ENCODE assay signal across 8 cellular contexts in the genomic region with DNA sequence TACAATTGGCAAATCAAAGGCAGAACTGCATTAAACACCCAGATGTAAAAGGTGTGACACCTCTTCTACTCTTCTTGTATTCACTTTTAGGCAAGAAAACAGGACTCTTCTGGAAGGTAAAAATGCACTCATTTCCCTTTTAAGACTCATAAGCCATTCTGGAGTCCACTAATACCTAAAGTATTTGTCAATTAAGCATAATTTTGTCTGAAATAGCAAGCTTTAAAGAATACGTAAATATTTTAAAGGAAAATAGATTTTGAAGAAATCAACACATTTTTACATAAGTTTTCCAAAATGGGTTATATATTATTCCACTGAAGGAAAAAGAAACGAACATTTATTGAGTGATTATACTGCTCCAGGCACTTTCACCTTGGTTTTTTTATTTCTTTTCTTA.
"Had no signal": no experiment of that assay in that cellular context is flagged by ENCODE, and none has a peak within 500 bp of the region (broad histone marks: within the 10 kb centered on the region; RNA-seq: fewer than 3 reads in every experiment).

No MANE protein-coding gene starts in this region.

- ATAC-seq: GM23338 had no signal

- DNase-seq: H9, HCEC 1CT, KG1 had no signal

- H3K4me2 ChIP-seq: GM23338 had no signal

- H3K4me3 Mint-ChIP-seq: GM23338, H9, IgD-negative memory B cell had no signal

- H3K27ac ChIP-seq: HL-60 had no signal

- H2AFZ ChIP-seq: GM23338 had no signal

- H3K4me1 Mint-ChIP-seq: IgD-negative memory B cell had no signal

- H3K36me3 Mint-ChIP-seq: IgD-negative memory B cell had no signal

- H3K27me3 Mint-ChIP-seq: IgD-negative memory B cell had no signal

- H3K4me3 ChIP-seq: GM23338 had no signal

- H3K9me3 Mint-ChIP-seq: GM23338, H9 had no signal

- H3K27ac Mint-ChIP-seq: GM23338, H9, IgD-negative memory B cell had no signal

- FAIRE-seq: H1, H54 had no signal
